In the genomic region with DNA sequence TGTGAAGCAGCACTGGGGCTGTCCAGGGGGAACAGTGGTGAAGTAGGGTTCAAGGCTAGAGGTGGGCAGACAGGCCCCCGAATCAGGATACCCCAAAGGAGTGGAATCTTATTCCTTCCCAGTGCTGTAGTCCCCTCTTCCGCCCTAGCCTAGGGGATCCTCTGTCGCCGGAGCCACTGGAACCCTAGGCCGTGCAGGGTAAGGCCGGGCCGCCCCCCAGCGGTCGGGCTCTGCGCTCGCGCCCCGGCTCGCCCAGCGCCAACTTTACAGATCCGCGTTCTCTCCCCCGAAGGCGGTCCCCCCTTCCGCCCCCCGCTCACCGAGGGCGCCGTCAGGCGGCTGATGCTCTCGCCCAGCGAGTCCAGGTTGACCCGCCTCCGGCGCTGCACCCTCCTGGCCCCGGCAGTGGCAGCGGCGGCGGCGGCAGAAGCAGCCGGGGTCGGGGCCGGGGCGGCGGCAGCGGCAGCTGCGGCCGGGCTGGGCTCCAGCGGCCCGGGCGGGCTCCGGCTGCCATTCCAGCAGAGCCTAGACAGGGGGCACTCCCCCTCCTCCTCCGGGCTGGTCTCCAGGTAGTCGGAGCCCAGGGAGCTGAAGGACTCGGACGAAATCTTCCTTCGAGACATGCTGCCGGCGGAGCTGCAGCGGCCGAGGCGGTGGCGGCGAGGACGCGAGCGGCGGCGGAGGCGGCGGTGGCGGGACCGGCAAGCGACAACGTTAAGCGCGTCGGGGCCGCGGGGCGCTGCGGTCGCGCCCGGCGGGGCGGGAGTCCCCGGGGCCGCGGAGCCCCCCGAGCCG, we compare ENCODE assay signal across 7 cellular contexts. TPM values are rescaled to one million over a fixed set of nuclear protein-coding genes. Genes with fewer than 3 reads are reported as not detected.
DNase-seq lines count a peak whose midpoint lies in the region; ATAC-seq and TF ChIP-seq lines count a peak whose summit lies in the region.

No MANE protein-coding gene starts in this region.

- no peak for TF ChIP-seq POLR2A in transverse colon (IDR thresholded peaks at IDR 0.05)

- peak overlapping the region; percentile 33 for H3K4me3 Mint-ChIP-seq in memory B cell

- no peak for TF ChIP-seq EP300 in transverse colon (IDR thresholded peaks at IDR 0.05; ENCODE audit: low read depth)

- H3K9ac ChIP-seq in ES-I3 (ENCODE audit: low read depth, low read length) (peak overlapping the region; percentile 77), endocrine pancreas (ENCODE audit: control insufficient read depth, insufficient read depth, low read length) (peak overlapping the region; percentile 41)

- H3K27me3 Mint-ChIP-seq in memory B cell, result peaks cover 16% of the 10 kb centered on the region

- H3K36me3 ChIP-seq in ES-I3 (ENCODE audit: insufficient read depth, low read length) (no peaks in the 10 kb centered on the region), endocrine pancreas (ENCODE audit: control insufficient read depth, insufficient read depth, low read length) (no peaks in the 10 kb centered on the region), transverse colon (no peaks in the 10 kb centered on the region)

- H3K9me3 ChIP-seq in ES-I3 (ENCODE audit: control insufficient read depth, insufficient read depth, low read length) (no peaks in the 10 kb centered on the region), endocrine pancreas (ENCODE audit: control insufficient read depth, low read length) (no peaks in the 10 kb centered on the region), transverse colon (no peaks in the 10 kb centered on the region)

- peaks cover 4% of the 10 kb centered on the region for H3K4me1 Mint-ChIP-seq in memory B cell

- DNase-seq in SHP77 treated with DMSO at 0.1 percent for 48 hours (lab: John Stamatoyannopoulos, UW), result peak; percentile 16
- no peak for DNase-seq in memory B cell (ENCODE audit: low spot score in 2 of 2)
- DNase-seq in transverse colon, result no peak

- H3K9me3 Mint-ChIP-seq in memory B cell, result no peaks in the 10 kb centered on the region

- no peaks in the 10 kb centered on the region for H3K36me3 Mint-ChIP-seq in memory B cell

- TF ChIP-seq CTCF in transverse colon (IDR thresholded peaks at IDR 0.05), result peak in 1 of 5 experiments; percentile 13

- in situ Hi-C loops in transverse colon (cut with MboI; ENCODE audit: low pct_ligation_motif_present in 1 of 4, low pct_unique_long_range_greater_than_20kb in 1 of 4, low sequenced_read_pairs in 3 of 4), result no loop called here

- no peak overlapping the region for H3K27ac Mint-ChIP-seq in memory B cell

- peak; percentile 69 for ATAC-seq in GM19467 (IDR thresholded peaks at IDR 0.05; ENCODE audit: unreplicated experiment)
- peak; percentile 57 for ATAC-seq in HG03521 (IDR thresholded peaks at IDR 0.05; ENCODE audit: unreplicated experiment)
- ATAC-seq in memory B cell (ENCODE audit: low read depth), result no peak

- intact Hi-C loops in transverse colon (cut with DNase I; ENCODE audit: low total_unique reads), result no loop called here

- 4% methylated on average over 43 of the region's 87 CpGs; no CpG with 5 or more reads in 1 of the 2 donors for WGBS in transverse colon (ENCODE audit: low coverage in 1 of 2), 2 donors

- no peak overlapping the region for H3K27ac ChIP-seq in transverse colon

- peak overlapping the region; percentile 61 for H3K4me3 ChIP-seq in endocrine pancreas (ENCODE audit: control insufficient read depth, insufficient read depth, low read length)
- H3K4me3 ChIP-seq in transverse colon, result peak overlapping the region in 3 of 4 donors; percentile 31 to 50 (median 40)

- no peaks in the 10 kb centered on the region; the same call in none of the 2 replicates for H3K4me1 ChIP-seq in ES-I3 (ENCODE audit: insufficient read depth, low read length)
- H3K4me1 ChIP-seq in endocrine pancreas (ENCODE audit: control insufficient read depth, insufficient read depth, low read length), result no peaks in the 10 kb centered on the region
- H3K4me1 ChIP-seq in transverse colon, result peaks cover 0 to 11% (median 8%) of the 10 kb centered on the region in 4 donors

- H3K27me3 ChIP-seq in endocrine pancreas (ENCODE audit: control insufficient read depth, insufficient read depth, low read length) (peaks cover 3% of the 10 kb centered on the region), transverse colon (peaks cover 59% of the 10 kb centered on the region)

RNA-seq across cellular contexts. Expression of a gene that starts 0.6 kb away (rescaled TPM):
- 1 to 10 TPM in 1 of 4 donors, under 1 TPM in 3; 0.37 to 2.0 (median 0.67) TPM for total RNA-seq in transverse colon
